ENCODE assay signal across 1 cellular context in the genomic region with DNA sequence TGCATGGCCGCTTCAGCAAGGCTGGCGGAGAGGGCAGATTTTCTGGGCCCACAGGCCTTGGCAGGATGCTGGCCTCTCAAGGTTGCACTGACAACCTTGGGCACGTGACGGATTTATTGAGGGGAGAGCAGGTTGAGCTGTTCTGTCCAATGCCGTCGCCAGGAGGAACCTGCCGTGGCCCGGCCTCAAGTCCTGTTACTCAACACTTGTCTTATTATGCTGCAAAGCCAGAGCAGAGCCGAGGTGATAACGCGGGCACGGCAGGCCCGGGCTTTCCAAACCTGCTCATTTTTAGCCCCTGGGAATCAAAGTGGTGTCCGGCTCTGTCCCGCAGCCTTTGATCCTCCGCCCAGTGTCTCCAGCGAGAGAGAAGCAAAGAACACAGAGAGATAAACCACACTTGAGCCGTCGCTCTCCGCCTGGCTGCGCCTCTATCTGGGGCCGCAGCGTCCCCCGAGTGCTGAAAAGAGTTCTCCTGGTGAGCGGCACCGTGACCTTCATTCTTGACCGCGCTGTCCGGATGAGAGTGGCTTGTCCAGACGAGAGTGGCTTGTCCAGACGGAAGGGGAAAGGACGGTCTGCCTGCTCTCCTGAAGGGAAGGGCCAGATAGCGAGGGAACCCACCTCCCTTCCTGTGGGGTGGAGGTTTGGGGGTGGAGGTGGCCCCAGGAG.
A peak's percentile ranks its signal among the peaks of the same experiment; 100 is the strongest.
TF ChIP-seq lines count a peak whose summit lies in the region.

No MANE protein-coding gene starts in this region.

TF ChIP-seq in HepG2, 621 proteins besides CTCF, POLR2A, EP300 and RAD21 (continued from another document and continues in another):
- TF ChIP-seq, protein P1, sequence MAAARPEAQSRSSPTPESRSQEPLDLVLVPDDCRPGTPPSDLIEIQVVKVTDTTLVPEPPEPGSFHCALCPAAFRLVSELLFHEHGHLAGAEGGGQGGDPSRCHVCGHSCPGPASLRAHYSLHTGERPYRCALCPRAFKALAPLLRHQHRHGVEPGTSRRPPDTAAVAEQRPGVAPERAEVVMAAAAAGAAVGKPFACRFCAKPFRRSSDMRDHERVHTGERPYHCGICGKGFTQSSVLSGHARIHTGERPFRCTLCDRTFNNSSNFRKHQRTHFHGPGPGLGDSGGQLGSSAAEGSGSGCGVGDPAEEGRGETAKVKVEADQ (CRISPR knock-in tag; IDR thresholded peaks at IDR 0.05; ENCODE audit: borderline replicate concordance) = no peak
- TF ChIP-seq HDAC1 (CRISPR knock-in tag; IDR thresholded peaks at IDR 0.05) (peak; percentile 56; the same call in 1 of the 2 replicates), NFAT5 (CRISPR knock-in tag; IDR thresholded peaks at IDR 0.05) (no peak), NFYC (CRISPR knock-in tag; IDR thresholded peaks at IDR 0.05) (no peak), NR2C2 (CRISPR knock-in tag; IDR thresholded peaks at IDR 0.05; ENCODE audit: borderline replicate concordance) (no peak), ZNF251 (CRISPR knock-in tag; IDR thresholded peaks at IDR 0.05) (no peak), ZNF576 (CRISPR knock-in tag; IDR thresholded peaks at IDR 0.05) (no peak), FOXA3 (CRISPR knock-in tag; IDR thresholded peaks at IDR 0.05) (0 out of 2 replicates have a peak, but pooled peaks have one; percentile 22), ZNF510 (CRISPR knock-in tag; IDR thresholded peaks at IDR 0.05; ENCODE audit: low read depth) (no peak), ZNF121 (CRISPR knock-in tag; IDR thresholded peaks at IDR 0.05) (no peak), CBFB (CRISPR knock-in tag; IDR thresholded peaks at IDR 0.05) (no peak), CSRNP1 (CRISPR knock-in tag; IDR thresholded peaks at IDR 0.05) (0 out of 2 replicates have a peak, but pooled peaks have one; percentile 14), NCOR1 (IDR thresholded peaks at IDR 0.05; ENCODE audit: borderline replicate concordance, low read length) (no peak), DRAP1 (CRISPR knock-in tag; IDR thresholded peaks at IDR 0.05) (no peak), NR2F6 (IDR thresholded peaks at IDR 0.05) (peak; percentile 45; the same call in 1 of the 2 replicates), NR2F6 (CRISPR knock-in tag; IDR thresholded peaks at IDR 0.05) (no peak), TGIF2 (CRISPR knock-in tag; IDR thresholded peaks at IDR 0.05) (no peak), FOXK1 (CRISPR knock-in tag; IDR thresholded peaks at IDR 0.05; ENCODE audit: borderline replicate concordance, low read depth) (no peak), ZMYM3 (CRISPR knock-in tag; IDR thresholded peaks at IDR 0.05) (no peak), ZNF513 (CRISPR knock-in tag; conservative IDR thresholded peaks at IDR 0.05) (no peak), ZNF331 (CRISPR knock-in tag; IDR thresholded peaks at IDR 0.05) (no peak; the same call in 1 of the 2 replicates), TCF7L2 (IDR thresholded peaks at IDR 0.05; ENCODE audit: low read depth, low read length) (peak; percentile 60; the same call in 1 of the 2 replicates), TBL1XR1 (IDR thresholded peaks at IDR 0.05; ENCODE audit: borderline replicate concordance, low read length, partially characterized antibody) (no peak), GPN1 (CRISPR knock-in tag; IDR thresholded peaks at IDR 0.05; ENCODE audit: borderline replicate concordance) (no peak)
- TF ChIP-seq, protein P2, sequence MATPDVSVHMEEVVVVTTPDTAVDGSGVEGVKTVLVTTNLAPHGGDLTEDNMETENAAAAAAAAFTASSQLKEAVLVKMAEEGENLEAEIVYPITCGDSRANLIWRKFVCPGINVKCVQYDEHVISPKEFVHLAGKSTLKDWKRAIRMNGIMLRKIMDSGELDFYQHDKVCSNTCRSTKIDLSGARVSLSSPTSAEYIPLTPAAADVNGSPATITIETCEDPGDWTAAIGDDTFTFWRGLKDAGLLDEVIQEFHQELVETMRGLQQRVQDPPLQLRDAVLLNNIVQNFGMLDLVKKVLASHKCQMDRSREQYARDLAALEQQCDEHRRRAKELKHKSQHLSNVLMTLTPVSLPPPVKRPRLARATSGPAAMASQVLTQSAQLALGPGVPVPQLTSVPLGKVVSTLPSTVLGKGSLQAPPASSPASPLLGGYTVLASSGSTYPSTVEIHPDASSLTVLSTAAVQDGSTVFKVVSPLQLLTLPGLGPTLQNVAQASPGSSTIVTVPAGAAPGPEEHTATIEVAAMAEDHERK (CRISPR knock-in tag; IDR thresholded peaks at IDR 0.05; ENCODE audit: low read depth) = no peak
- TF ChIP-seq, protein P3, sequence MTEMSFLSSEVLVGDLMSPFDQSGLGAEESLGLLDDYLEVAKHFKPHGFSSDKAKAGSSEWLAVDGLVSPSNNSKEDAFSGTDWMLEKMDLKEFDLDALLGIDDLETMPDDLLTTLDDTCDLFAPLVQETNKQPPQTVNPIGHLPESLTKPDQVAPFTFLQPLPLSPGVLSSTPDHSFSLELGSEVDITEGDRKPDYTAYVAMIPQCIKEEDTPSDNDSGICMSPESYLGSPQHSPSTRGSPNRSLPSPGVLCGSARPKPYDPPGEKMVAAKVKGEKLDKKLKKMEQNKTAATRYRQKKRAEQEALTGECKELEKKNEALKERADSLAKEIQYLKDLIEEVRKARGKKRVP (CRISPR knock-in tag; IDR thresholded peaks at IDR 0.05) = no peak
- TF ChIP-seq, protein P4, sequence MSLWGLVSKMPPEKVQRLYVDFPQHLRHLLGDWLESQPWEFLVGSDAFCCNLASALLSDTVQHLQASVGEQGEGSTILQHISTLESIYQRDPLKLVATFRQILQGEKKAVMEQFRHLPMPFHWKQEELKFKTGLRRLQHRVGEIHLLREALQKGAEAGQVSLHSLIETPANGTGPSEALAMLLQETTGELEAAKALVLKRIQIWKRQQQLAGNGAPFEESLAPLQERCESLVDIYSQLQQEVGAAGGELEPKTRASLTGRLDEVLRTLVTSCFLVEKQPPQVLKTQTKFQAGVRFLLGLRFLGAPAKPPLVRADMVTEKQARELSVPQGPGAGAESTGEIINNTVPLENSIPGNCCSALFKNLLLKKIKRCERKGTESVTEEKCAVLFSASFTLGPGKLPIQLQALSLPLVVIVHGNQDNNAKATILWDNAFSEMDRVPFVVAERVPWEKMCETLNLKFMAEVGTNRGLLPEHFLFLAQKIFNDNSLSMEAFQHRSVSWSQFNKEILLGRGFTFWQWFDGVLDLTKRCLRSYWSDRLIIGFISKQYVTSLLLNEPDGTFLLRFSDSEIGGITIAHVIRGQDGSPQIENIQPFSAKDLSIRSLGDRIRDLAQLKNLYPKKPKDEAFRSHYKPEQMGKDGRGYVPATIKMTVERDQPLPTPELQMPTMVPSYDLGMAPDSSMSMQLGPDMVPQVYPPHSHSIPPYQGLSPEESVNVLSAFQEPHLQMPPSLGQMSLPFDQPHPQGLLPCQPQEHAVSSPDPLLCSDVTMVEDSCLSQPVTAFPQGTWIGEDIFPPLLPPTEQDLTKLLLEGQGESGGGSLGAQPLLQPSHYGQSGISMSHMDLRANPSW (CRISPR knock-in tag; IDR thresholded peaks at IDR 0.05; ENCODE audit: borderline replicate concordance) = no peak
- TF ChIP-seq, protein P5, sequence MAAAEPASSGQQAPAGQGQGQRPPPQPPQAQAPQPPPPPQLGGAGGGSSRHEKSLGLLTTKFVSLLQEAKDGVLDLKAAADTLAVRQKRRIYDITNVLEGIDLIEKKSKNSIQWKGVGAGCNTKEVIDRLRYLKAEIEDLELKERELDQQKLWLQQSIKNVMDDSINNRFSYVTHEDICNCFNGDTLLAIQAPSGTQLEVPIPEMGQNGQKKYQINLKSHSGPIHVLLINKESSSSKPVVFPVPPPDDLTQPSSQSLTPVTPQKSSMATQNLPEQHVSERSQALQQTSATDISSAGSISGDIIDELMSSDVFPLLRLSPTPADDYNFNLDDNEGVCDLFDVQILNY (CRISPR knock-in tag; conservative IDR thresholded peaks at IDR 0.05) = no peak
- TF ChIP-seq, protein P6, sequence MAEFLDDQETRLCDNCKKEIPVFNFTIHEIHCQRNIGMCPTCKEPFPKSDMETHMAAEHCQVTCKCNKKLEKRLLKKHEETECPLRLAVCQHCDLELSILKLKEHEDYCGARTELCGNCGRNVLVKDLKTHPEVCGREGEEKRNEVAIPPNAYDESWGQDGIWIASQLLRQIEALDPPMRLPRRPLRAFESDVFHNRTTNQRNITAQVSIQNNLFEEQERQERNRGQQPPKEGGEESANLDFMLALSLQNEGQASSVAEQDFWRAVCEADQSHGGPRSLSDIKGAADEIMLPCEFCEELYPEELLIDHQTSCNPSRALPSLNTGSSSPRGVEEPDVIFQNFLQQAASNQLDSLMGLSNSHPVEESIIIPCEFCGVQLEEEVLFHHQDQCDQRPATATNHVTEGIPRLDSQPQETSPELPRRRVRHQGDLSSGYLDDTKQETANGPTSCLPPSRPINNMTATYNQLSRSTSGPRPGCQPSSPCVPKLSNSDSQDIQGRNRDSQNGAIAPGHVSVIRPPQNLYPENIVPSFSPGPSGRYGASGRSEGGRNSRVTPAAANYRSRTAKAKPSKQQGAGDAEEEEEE (CRISPR knock-in tag; IDR thresholded peaks at IDR 0.05; ENCODE audit: borderline replicate concordance) = no peak
- TF ChIP-seq, protein P7, sequence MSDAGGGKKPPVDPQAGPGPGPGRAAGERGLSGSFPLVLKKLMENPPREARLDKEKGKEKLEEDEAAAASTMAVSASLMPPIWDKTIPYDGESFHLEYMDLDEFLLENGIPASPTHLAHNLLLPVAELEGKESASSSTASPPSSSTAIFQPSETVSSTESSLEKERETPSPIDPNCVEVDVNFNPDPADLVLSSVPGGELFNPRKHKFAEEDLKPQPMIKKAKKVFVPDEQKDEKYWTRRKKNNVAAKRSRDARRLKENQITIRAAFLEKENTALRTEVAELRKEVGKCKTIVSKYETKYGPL (CRISPR knock-in tag; IDR thresholded peaks at IDR 0.05) = no peak
